ENCODE assay signal across 8 cellular contexts in the genomic region with DNA sequence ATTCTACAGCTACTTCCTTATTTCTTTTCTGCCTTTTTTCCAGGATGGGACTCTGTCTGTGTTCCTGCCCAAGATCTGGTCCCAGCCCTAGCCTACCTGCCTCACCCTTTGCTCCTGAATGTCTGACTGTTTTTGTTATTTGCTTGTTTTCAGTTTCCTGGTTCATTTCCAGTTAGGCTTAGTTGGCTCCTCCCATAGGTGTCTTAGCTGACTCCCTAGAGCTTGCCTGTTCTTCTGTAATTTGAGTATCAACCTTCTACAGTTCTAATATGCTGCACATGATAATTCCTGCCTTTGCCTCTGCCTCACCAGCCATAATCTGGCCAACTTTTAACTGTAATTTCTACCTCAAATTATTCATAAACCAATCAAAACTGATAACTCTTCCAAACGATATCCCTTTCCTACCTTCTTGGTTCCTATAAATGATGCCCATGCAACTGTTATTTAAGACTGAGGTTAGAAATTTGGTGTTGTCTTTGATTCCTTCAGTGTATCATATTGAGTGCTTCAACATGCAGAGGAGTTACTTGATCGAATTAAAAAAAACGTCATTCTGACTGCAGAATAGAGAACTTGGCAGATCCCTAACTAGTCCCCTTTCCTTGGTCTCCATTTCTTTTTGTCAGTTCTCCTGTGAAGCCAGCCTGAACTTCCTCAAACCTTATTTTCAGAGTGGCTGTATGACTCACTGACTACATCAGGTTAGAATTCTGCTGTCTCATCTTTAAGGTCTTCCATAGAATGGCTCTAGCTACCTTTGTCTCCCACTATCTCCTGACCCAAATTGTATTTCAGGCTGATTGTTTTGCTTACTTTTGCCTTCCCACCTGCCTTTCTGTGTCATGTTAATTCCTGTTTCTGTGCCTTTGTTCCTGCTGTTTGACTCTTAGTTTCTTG. TPM values are rescaled to one million over a fixed set of nuclear protein-coding genes. Genes with fewer than 3 reads are reported as not detected.
A peak's percentile ranks its signal among the peaks of the same experiment; 100 is the strongest.
DNase-seq lines count a peak whose midpoint lies in the region; ATAC-seq and TF ChIP-seq lines count a peak whose summit lies in the region.

No MANE protein-coding gene starts in this region.

- ATAC-seq in activated T-cell treated with anti-CD3 and anti-CD28 coated beads, Interleukin-2, amount 50 U/mL, for 72 hours (replicated peaks in 1 of 2) = peak; percentile 33 to 43
- ATAC-seq in HG02588 (IDR thresholded peaks at IDR 0.05; ENCODE audit: unreplicated experiment) = no peak

- no peaks in the 10 kb centered on the region for H3K27me3 Mint-ChIP-seq in activated T-cell treated with anti-CD3 and anti-CD28 coated beads, Interleukin-2, amount 50 U/mL, for 72 hours (ENCODE audit: low read depth)

- no peaks in the 10 kb centered on the region for H3K27me3 ChIP-seq in breast epithelium

- H3K27ac Mint-ChIP-seq in activated T-cell treated with anti-CD3 and anti-CD28 coated beads, Interleukin-2, amount 50 U/mL, for 72 hours = peak overlapping the region; percentile 26

- H3K27ac ChIP-seq in breast epithelium = peak overlapping the region; percentile 53 to 75

- H3K4me1 ChIP-seq in breast epithelium = no peaks in the 10 kb centered on the region

- DNase-seq in activated T-cell treated with anti-CD3 and anti-CD28 coated beads, Interleukin-2, amount 50 U/mL, for 72 hours = no peak
- no peak for DNase-seq in activated T-cell treated with anti-CD3 and anti-CD28 coated beads, Interleukin-2, amount 50 U/mL, for 1 hour
- peak; percentile 57 to 64 for DNase-seq in NCI-H526 (lab: John Stamatoyannopoulos, UW)
- DNase-seq in breast epithelium (ENCODE audit: low spot score in 2 of 2) = no peak
- DNase-seq in medulla oblongata (ENCODE audit: extremely low spot score) = peak; percentile 76
- DNase-seq in HK-2 (ENCODE audit: unreplicated experiment) = no peak
- no peak for DNase-seq in NCI-H748 treated with DMSO at 0.1 percent for 48 hours (lab: John Stamatoyannopoulos, UW)

- H3K4me3 Mint-ChIP-seq in activated T-cell treated with anti-CD3 and anti-CD28 coated beads, Interleukin-2, amount 50 U/mL, for 72 hours = peak overlapping the region in 1 of 2 donors; percentile 10

- no peaks in the 10 kb centered on the region for H3K9me3 Mint-ChIP-seq in activated T-cell treated with anti-CD3 and anti-CD28 coated beads, Interleukin-2, amount 50 U/mL, for 72 hours

- intact Hi-C loops in breast epithelium (cut with DNase I; ENCODE audit: low total_unique reads) = no loop called here

- H3K9me3 ChIP-seq in breast epithelium = no peaks in the 10 kb centered on the region

- H3K36me3 Mint-ChIP-seq in activated T-cell treated with anti-CD3 and anti-CD28 coated beads, Interleukin-2, amount 50 U/mL, for 72 hours (ENCODE audit: insufficient read depth in 2 of 2) = peaks cover 2% of the 10 kb centered on the region in 2 donors

- H3K4me3 ChIP-seq in breast epithelium = no peak overlapping the region

- peaks cover 35% of the 10 kb centered on the region for H3K4me1 Mint-ChIP-seq in activated T-cell treated with anti-CD3 and anti-CD28 coated beads, Interleukin-2, amount 50 U/mL, for 72 hours (ENCODE audit: low read depth)

- no peak for TF ChIP-seq CTCF in breast epithelium (IDR thresholded peaks at IDR 0.05)

- H3K36me3 ChIP-seq in breast epithelium = no peaks in the 10 kb centered on the region

- no peak for TF ChIP-seq POLR2A in breast epithelium (IDR thresholded peaks at IDR 0.05)

RNA-seq across cellular contexts. Expression of gene GOLM2, which starts 8.4 kb away (rescaled TPM):
- total RNA-seq in activated T-cell treated with anti-CD3 and anti-CD28 coated beads, Interleukin-2, amount 50 U/mL, for 72 hours = 10 to 100 TPM; 31.5 to 31.7 TPM
- 100 to 1,000 TPM in 1 of 3 donors, 10 to 100 TPM in 2; 81.8 to 129 (median 96.0) TPM for total RNA-seq in breast epithelium

Comparison
In these comparisons a context has a peak if more than half of its experiments do, and no peak if none do; other contexts are left out.
1. DNase-seq: peak in NCI-H526 (2 of 2) and medulla oblongata (single experiment); none in activated T-cell treated with anti-CD3 and anti-CD28 coated beads, Interleukin-2, amount 50 U/mL, for 72 hours (0 of 2), activated T-cell treated with anti-CD3 and anti-CD28 coated beads, Interleukin-2, amount 50 U/mL, for 1 hour (single experiment), breast epithelium (0 of 2), HK-2 (single experiment) and NCI-H748 treated with DMSO at 0.1 percent for 48 hours (single experiment).